1 cellular context compared by ENCODE assay signal in the genomic region with DNA sequence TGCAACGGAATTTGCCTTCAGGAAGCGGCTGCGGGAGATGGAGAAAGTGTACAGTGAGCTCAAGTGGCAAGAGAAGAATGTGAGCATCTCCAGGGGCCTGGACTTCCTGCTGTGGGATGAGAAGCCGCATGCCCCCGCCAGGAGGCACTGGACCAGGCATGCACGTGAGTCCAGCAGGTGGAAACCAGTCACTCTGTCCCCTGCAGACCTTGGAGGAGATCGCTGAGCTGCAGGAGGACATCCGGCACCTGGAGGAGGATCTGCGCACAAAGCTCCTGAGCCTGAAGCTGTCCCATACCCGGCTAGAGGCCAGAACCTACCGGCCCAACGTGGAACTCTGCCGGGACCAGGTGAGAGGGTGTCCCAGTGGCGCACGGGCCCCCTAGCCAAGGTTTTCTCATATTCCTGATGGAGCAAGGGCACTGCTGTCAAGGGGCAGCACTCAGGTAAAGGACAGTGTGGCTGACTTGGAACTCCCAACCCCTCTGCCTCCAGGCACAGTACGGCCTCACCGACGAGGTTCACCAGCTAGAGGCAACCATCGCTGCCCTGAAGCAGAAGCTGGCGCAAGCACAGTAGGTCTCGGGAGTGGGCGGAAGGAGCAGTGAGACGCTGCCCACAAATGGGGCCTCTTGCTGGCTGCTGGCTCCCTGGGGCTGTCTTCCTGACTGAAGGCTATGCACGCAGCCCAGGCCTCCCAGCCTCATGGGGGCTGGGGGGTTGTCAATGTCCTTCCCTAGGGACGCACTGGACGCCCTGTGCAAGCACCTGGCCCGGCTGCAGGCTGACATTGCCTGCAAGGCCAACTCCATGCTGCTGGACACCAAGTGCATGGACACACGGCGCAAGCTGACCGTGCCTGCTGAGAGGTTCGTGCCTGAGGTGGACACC.
TF ChIP-seq lines count a peak whose summit lies in the region.

No MANE protein-coding gene starts in this region.

TF ChIP-seq in K562, 482 proteins besides CTCF, POLR2A, EP300 and RAD21 (continues in another document):
- no peak for TF ChIP-seq NR2C2 (CRISPR knock-in tag; IDR thresholded peaks at IDR 0.05)
- no peak for TF ChIP-seq NR2C2 (tag; IDR thresholded peaks at IDR 0.05)
- no peak for TF ChIP-seq SNRNP70 (optimal IDR thresholded peaks at IDR 0.05; ENCODE audit: low read depth, low read length)
- TF ChIP-seq ZNF12 (CRISPR knock-in tag; IDR thresholded peaks at IDR 0.05) = no peak
- TF ChIP-seq, protein P1, sequence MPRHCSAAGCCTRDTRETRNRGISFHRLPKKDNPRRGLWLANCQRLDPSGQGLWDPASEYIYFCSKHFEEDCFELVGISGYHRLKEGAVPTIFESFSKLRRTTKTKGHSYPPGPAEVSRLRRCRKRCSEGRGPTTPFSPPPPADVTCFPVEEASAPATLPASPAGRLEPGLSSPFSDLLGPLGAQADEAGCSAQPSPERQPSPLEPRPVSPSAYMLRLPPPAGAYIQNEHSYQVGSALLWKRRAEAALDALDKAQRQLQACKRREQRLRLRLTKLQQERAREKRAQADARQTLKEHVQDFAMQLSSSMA (CRISPR knock-in tag; IDR thresholded peaks at IDR 0.05) = no peak
- TF ChIP-seq HMGN3 (IDR thresholded peaks at IDR 0.05; ENCODE audit: borderline replicate concordance, extremely low read depth, insufficient read length, low read depth, low read length) = peak; percentile 25
- TF ChIP-seq, protein P2, sequence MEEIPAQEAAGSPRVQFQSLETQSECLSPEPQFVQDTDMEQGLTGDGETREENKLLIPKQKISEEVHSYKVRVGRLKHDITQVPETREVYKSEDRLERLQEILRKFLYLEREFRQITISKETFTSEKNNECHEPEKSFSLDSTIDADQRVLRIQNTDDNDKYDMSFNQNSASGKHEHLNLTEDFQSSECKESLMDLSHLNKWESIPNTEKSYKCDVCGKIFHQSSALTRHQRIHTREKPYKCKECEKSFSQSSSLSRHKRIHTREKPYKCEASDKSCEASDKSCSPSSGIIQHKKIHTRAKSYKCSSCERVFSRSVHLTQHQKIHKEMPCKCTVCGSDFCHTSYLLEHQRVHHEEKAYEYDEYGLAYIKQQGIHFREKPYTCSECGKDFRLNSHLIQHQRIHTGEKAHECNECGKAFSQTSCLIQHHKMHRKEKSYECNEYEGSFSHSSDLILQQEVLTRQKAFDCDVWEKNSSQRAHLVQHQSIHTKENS (CRISPR knock-in tag; IDR thresholded peaks at IDR 0.05) = no peak
- TF ChIP-seq BRF1 (IDR thresholded peaks at IDR 0.05; ENCODE audit: borderline replicate concordance, extremely low read depth, insufficient read length) = no peak
- no peak for TF ChIP-seq ZNF140 (CRISPR knock-in tag; IDR thresholded peaks at IDR 0.05)
- TF ChIP-seq STAT5B (CRISPR knock-in tag; IDR thresholded peaks at IDR 0.05) = no peak
- TF ChIP-seq, protein P3, sequence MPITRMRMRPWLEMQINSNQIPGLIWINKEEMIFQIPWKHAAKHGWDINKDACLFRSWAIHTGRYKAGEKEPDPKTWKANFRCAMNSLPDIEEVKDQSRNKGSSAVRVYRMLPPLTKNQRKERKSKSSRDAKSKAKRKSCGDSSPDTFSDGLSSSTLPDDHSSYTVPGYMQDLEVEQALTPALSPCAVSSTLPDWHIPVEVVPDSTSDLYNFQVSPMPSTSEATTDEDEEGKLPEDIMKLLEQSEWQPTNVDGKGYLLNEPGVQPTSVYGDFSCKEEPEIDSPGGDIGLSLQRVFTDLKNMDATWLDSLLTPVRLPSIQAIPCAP (CRISPR knock-in tag; IDR thresholded peaks at IDR 0.05; ENCODE audit: borderline replicate concordance) = no peak
- no peak for TF ChIP-seq ZNF444 (CRISPR knock-in tag; IDR thresholded peaks at IDR 0.05)
- TF ChIP-seq, protein P4, sequence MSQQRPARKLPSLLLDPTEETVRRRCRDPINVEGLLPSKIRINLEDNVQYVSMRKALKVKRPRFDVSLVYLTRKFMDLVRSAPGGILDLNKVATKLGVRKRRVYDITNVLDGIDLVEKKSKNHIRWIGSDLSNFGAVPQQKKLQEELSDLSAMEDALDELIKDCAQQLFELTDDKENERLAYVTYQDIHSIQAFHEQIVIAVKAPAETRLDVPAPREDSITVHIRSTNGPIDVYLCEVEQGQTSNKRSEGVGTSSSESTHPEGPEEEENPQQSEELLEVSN (IDR thresholded peaks at IDR 0.05; ENCODE audit: borderline replicate concordance in 1 of 2, extremely low read depth in 1 of 2, insufficient read depth in 1 of 2, insufficient read length in 1 of 2, low read depth in 1 of 2, low read length in 1 of 2, poor library complexity in 1 of 2, severe bottlenecking in 1 of 2) = peak in 1 of 2 experiments; percentile 45
- TF ChIP-seq CREBBP (IDR thresholded peaks at IDR 0.05; ENCODE audit: low read depth, low read length) = no peak
- no peak for TF ChIP-seq TEAD2 (tag; IDR thresholded peaks at IDR 0.05)
- TF ChIP-seq SRSF1 (IDR thresholded peaks at IDR 0.05; ENCODE audit: low read depth, low read length) = no peak
- TF ChIP-seq SMC3 (conservative IDR thresholded peaks at IDR 0.05; ENCODE audit: insufficient read depth, low read depth, low read length) = 0 out of 2 replicates have a peak, but pooled peaks have one; percentile 5
- 0 out of 2 replicates have a peak, but pooled peaks have one; percentile 20 for TF ChIP-seq NR3C1 (CRISPR knock-in tag; IDR thresholded peaks at IDR 0.05)
- TF ChIP-seq, protein P5, sequence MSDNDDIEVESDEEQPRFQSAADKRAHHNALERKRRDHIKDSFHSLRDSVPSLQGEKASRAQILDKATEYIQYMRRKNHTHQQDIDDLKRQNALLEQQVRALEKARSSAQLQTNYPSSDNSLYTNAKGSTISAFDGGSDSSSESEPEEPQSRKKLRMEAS (CRISPR knock-in tag; IDR thresholded peaks at IDR 0.05) = 0 out of 2 replicates have a peak, but pooled peaks have one; percentile 9
- no peak for TF ChIP-seq BDP1 (IDR thresholded peaks at IDR 0.05; ENCODE audit: insufficient read depth, insufficient read length)
- TF ChIP-seq BRD4 (IDR thresholded peaks at IDR 0.05) = no peak
- TF ChIP-seq TFAM (CRISPR knock-in tag; conservative IDR thresholded peaks at IDR 0.05) = no peak
- TF ChIP-seq ZBTB1 (CRISPR knock-in tag; IDR thresholded peaks at IDR 0.05; ENCODE audit: borderline replicate concordance, low read depth) = 0 out of 2 replicates have a peak, but pooled peaks have one; percentile 40
- no peak for TF ChIP-seq ETS2 (tag; IDR thresholded peaks at IDR 0.05; ENCODE audit: borderline replicate concordance, poor library complexity, severe bottlenecking)
- TF ChIP-seq BHLHE40 (IDR thresholded peaks at IDR 0.05; ENCODE audit: low read length) = peak; percentile 92
- TF ChIP-seq, protein P6, sequence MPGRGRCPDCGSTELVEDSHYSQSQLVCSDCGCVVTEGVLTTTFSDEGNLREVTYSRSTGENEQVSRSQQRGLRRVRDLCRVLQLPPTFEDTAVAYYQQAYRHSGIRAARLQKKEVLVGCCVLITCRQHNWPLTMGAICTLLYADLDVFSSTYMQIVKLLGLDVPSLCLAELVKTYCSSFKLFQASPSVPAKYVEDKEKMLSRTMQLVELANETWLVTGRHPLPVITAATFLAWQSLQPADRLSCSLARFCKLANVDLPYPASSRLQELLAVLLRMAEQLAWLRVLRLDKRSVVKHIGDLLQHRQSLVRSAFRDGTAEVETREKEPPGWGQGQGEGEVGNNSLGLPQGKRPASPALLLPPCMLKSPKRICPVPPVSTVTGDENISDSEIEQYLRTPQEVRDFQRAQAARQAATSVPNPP (IDR thresholded peaks at IDR 0.05; ENCODE audit: borderline replicate concordance, insufficient read depth, insufficient read length) = no peak
- TF ChIP-seq ZNF274 (IDR thresholded peaks at IDR 0.05; ENCODE audit: borderline replicate concordance, low read depth, low read length) = no peak
- TF ChIP-seq FOXJ3 (CRISPR knock-in tag; IDR thresholded peaks at IDR 0.05) = no peak
- TF ChIP-seq, protein P7, sequence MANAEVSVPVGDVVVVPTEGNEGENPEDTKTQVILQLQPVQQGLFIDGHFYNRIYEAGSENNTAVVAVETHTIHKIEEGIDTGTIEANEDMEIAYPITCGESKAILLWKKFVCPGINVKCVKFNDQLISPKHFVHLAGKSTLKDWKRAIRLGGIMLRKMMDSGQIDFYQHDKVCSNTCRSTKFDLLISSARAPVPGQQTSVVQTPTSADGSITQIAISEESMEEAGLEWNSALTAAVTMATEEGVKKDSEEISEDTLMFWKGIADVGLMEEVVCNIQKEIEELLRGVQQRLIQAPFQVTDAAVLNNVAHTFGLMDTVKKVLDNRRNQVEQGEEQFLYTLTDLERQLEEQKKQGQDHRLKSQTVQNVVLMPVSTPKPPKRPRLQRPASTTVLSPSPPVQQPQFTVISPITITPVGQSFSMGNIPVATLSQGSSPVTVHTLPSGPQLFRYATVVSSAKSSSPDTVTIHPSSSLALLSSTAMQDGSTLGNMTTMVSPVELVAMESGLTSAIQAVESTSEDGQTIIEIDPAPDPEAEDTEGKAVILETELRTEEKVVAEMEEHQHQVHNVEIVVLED (CRISPR knock-in tag; IDR thresholded peaks at IDR 0.05) = no peak
- no peak for TF ChIP-seq PHF8 (IDR thresholded peaks at IDR 0.05; ENCODE audit: borderline replicate concordance, low read length)
- no peak for TF ChIP-seq ZNF717 (CRISPR knock-in tag; IDR thresholded peaks at IDR 0.05)
- no peak for TF ChIP-seq PTRF (tag; IDR thresholded peaks at IDR 0.05)
- no peak for TF ChIP-seq MAZ (CRISPR knock-in tag; conservative IDR thresholded peaks at IDR 0.05 in 1 of 2, IDR thresholded peaks at IDR 0.05 in 1 of 2)
- TF ChIP-seq, protein P8, sequence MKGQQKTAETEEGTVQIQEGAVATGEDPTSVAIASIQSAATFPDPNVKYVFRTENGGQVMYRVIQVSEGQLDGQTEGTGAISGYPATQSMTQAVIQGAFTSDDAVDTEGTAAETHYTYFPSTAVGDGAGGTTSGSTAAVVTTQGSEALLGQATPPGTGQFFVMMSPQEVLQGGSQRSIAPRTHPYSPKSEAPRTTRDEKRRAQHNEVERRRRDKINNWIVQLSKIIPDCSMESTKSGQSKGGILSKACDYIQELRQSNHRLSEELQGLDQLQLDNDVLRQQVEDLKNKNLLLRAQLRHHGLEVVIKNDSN (CRISPR knock-in tag; IDR thresholded peaks at IDR 0.05) = no peak; the same call in 1 of the 2 replicates
- TF ChIP-seq TOE1 (IDR thresholded peaks at IDR 0.05; ENCODE audit: borderline replicate concordance) = no peak
- no peak for TF ChIP-seq TOE1 (CRISPR knock-in tag; IDR thresholded peaks at IDR 0.05; ENCODE audit: borderline replicate concordance, low read depth)
- no peak for TF ChIP-seq ZFP1 (CRISPR knock-in tag; IDR thresholded peaks at IDR 0.05)
- TF ChIP-seq FOXA1 (IDR thresholded peaks at IDR 0.05; ENCODE audit: borderline replicate concordance) = no peak
- TF ChIP-seq POLR2G (IDR thresholded peaks at IDR 0.05; ENCODE audit: low read depth, low read length) = no peak
- TF ChIP-seq MAFK (IDR thresholded peaks at IDR 0.05; ENCODE audit: low read length) = no peak
- TF ChIP-seq, protein P9, sequence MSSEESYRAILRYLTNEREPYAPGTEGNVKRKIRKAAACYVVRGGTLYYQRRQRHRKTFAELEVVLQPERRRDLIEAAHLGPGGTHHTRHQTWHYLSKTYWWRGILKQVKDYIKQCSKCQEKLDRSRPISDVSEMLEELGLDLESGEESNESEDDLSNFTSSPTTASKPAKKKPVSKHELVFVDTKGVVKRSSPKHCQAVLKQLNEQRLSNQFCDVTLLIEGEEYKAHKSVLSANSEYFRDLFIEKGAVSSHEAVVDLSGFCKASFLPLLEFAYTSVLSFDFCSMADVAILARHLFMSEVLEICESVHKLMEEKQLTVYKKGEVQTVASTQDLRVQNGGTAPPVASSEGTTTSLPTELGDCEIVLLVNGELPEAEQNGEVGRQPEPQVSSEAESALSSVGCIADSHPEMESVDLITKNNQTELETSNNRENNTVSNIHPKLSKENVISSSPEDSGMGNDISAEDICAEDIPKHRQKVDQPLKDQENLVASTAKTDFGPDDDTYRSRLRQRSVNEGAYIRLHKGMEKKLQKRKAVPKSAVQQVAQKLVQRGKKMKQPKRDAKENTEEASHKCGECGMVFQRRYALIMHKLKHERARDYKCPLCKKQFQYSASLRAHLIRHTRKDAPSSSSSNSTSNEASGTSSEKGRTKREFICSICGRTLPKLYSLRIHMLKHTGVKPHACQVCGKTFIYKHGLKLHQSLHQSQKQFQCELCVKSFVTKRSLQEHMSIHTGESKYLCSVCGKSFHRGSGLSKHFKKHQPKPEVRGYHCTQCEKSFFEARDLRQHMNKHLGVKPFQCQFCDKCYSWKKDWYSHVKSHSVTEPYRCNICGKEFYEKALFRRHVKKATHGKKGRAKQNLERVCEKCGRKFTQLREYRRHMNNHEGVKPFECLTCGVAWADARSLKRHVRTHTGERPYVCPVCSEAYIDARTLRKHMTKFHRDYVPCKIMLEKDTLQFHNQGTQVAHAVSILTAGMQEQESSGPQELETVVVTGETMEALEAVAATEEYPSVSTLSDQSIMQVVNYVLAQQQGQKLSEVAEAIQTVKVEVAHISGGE (CRISPR knock-in tag; IDR thresholded peaks at IDR 0.05) = no peak
- no peak for TF ChIP-seq GATAD2B (IDR thresholded peaks at IDR 0.05; ENCODE audit: borderline replicate concordance)
- TF ChIP-seq SMARCA4 (IDR thresholded peaks at IDR 0.05) = no peak
- TF ChIP-seq, protein P10, sequence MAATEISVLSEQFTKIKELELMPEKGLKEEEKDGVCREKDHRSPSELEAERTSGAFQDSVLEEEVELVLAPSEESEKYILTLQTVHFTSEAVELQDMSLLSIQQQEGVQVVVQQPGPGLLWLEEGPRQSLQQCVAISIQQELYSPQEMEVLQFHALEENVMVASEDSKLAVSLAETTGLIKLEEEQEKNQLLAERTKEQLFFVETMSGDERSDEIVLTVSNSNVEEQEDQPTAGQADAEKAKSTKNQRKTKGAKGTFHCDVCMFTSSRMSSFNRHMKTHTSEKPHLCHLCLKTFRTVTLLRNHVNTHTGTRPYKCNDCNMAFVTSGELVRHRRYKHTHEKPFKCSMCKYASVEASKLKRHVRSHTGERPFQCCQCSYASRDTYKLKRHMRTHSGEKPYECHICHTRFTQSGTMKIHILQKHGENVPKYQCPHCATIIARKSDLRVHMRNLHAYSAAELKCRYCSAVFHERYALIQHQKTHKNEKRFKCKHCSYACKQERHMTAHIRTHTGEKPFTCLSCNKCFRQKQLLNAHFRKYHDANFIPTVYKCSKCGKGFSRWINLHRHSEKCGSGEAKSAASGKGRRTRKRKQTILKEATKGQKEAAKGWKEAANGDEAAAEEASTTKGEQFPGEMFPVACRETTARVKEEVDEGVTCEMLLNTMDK (IDR thresholded peaks at IDR 0.05; ENCODE audit: borderline replicate concordance, insufficient read depth, low read depth, low read length, poor library complexity, severe bottlenecking) = peak; percentile 12
- TF ChIP-seq, protein P11, sequence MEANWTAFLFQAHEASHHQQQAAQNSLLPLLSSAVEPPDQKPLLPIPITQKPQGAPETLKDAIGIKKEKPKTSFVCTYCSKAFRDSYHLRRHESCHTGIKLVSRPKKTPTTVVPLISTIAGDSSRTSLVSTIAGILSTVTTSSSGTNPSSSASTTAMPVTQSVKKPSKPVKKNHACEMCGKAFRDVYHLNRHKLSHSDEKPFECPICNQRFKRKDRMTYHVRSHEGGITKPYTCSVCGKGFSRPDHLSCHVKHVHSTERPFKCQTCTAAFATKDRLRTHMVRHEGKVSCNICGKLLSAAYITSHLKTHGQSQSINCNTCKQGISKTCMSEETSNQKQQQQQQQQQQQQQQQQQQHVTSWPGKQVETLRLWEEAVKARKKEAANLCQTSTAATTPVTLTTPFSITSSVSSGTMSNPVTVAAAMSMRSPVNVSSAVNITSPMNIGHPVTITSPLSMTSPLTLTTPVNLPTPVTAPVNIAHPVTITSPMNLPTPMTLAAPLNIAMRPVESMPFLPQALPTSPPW (CRISPR knock-in tag; IDR thresholded peaks at IDR 0.05) = no peak
- TF ChIP-seq ZNF436 (CRISPR knock-in tag; IDR thresholded peaks at IDR 0.05) = no peak
- TF ChIP-seq MCM5 (IDR thresholded peaks at IDR 0.05; ENCODE audit: low read depth) = no peak
- no peak for TF ChIP-seq CBX5 (IDR thresholded peaks at IDR 0.05; ENCODE audit: borderline replicate concordance, low read depth)
